Comparison of ENCODE assay signal across 1 cellular context in the genomic region with DNA sequence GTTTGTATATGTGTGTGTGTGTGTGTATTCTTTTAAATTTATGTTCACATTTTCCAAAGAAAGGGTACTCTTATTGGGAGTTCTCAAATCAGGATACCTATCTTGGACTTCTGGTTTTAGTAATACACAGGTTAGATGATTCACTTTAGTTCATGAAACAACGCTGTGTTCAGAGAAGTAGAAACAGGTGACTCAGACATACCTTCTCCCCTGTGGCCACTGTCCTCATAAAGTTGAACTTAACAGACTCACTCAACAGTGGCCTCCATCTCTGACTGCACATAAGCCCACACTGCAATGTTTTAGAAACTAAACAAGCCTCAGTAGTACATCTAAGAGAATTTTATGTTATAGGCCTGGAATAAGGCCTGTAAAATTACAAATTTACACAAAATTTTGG.
TF ChIP-seq lines count a peak whose summit lies in the region.

No MANE protein-coding gene starts in this region.

TF ChIP-seq in SK-N-SH, 30 proteins besides CTCF, POLR2A, EP300 and RAD21 (continued from another document):
- TF ChIP-seq, protein P1, sequence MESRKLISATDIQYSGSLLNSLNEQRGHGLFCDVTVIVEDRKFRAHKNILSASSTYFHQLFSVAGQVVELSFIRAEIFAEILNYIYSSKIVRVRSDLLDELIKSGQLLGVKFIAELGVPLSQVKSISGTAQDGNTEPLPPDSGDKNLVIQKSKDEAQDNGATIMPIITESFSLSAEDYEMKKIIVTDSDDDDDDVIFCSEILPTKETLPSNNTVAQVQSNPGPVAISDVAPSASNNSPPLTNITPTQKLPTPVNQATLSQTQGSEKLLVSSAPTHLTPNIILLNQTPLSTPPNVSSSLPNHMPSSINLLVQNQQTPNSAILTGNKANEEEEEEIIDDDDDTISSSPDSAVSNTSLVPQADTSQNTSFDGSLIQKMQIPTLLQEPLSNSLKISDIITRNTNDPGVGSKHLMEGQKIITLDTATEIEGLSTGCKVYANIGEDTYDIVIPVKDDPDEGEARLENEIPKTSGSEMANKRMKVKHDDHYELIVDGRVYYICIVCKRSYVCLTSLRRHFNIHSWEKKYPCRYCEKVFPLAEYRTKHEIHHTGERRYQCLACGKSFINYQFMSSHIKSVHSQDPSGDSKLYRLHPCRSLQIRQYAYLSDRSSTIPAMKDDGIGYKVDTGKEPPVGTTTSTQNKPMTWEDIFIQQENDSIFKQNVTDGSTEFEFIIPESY (IDR thresholded peaks at IDR 0.05; ENCODE audit: borderline replicate concordance, low read depth), result no peak
- TF ChIP-seq FOXM1 (IDR thresholded peaks at IDR 0.05; ENCODE audit: low read depth), result no peak
- TF ChIP-seq, protein P2, sequence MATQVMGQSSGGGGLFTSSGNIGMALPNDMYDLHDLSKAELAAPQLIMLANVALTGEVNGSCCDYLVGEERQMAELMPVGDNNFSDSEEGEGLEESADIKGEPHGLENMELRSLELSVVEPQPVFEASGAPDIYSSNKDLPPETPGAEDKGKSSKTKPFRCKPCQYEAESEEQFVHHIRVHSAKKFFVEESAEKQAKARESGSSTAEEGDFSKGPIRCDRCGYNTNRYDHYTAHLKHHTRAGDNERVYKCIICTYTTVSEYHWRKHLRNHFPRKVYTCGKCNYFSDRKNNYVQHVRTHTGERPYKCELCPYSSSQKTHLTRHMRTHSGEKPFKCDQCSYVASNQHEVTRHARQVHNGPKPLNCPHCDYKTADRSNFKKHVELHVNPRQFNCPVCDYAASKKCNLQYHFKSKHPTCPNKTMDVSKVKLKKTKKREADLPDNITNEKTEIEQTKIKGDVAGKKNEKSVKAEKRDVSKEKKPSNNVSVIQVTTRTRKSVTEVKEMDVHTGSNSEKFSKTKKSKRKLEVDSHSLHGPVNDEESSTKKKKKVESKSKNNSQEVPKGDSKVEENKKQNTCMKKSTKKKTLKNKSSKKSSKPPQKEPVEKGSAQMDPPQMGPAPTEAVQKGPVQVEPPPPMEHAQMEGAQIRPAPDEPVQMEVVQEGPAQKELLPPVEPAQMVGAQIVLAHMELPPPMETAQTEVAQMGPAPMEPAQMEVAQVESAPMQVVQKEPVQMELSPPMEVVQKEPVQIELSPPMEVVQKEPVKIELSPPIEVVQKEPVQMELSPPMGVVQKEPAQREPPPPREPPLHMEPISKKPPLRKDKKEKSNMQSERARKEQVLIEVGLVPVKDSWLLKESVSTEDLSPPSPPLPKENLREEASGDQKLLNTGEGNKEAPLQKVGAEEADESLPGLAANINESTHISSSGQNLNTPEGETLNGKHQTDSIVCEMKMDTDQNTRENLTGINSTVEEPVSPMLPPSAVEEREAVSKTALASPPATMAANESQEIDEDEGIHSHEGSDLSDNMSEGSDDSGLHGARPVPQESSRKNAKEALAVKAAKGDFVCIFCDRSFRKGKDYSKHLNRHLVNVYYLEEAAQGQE (IDR thresholded peaks at IDR 0.05; ENCODE audit: low read depth, low read length), result no peak
- TF ChIP-seq SMC3 (IDR thresholded peaks at IDR 0.05; ENCODE audit: low read depth, low read length), result no peak
- TF ChIP-seq POLR2AphosphoS5 (IDR thresholded peaks at IDR 0.05; ENCODE audit: low read depth, low read length), result no peak
- TF ChIP-seq GATA2 (CRISPR knock-in tag; IDR thresholded peaks at IDR 0.05), result no peak
- no peak for TF ChIP-seq FOSL2 (IDR thresholded peaks at IDR 0.05; ENCODE audit: borderline replicate concordance, low read depth)
